8 cellular contexts compared by ENCODE assay signal in the genomic region with DNA sequence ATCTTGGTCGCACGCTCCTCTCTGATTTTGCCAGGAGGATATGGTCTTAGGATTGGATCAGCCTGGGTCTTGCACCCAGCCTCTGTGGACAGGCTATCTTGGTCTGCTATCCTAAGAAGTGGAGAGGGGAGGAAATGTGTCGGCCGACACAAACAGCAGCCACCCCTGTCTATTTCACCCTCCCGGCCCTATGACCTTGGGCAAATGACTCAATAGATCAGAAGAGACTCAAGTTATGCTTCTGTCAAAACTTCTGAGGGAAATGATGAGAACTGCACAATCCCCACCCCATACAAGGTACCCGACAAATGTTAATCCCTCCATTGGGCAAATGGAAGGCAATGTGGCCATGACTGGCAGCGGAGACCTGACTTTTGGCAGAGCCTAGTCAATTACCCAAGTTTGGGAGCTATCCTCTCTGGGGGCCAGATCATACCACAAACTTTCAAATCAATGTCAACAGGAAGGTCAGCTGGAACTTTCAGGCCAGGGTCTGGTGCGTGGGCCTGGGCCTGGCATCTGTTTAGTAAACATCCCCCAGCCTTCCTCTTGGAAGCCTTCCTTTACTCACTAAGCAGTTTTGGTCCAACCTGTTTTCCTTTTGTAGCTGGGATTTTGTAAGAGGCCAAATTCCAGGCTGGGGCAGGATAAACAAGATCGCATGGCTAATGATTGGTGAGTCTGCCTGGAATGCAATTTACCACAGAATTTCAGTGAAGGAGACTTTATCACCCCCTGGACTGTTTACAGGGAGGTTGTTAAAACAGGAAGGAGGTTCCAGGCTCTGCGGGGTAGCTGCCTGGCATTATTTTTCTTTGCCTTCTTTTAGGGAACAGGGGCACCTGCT.
DNase-seq lines count a peak whose midpoint lies in the region; ATAC-seq and TF ChIP-seq lines count a peak whose summit lies in the region.

No MANE protein-coding gene starts in this region.

- POLR2A ChIA-PET in Panc1 (lab: Charles Lee): no interaction called here

- H3K4me1 Mint-ChIP-seq in immature natural killer cell: peaks cover 5% of the 10 kb centered on the region in 2 donors

- H3K9me3 ChIP-seq in Panc1 (ENCODE audit: control insufficient read depth, insufficient read depth, low read depth, low read length): peaks cover 4% of the 10 kb centered on the region; the same call in 1 of the 2 replicates

- no peaks in the 10 kb centered on the region for H3K36me3 Mint-ChIP-seq in immature natural killer cell

- CTCF ChIA-PET in Panc1 (lab: Charles Lee): no interaction called here

- H3K27me3 ChIP-seq in Panc1 (ENCODE audit: control insufficient read depth, insufficient read depth, low read length): no peaks in the 10 kb centered on the region

- ATAC-seq in Panc1 (peak; percentile 29; the same call in 1 of the 2 replicates), esophagus mucosa (peak; percentile 59)

- in situ Hi-C loops in Caki2 (cut with HindIII; ENCODE audit: low pct_unique_long_range_greater_than_20kb, low sequenced_read_pairs) (no loop called here), Panc1 (cut with HindIII; ENCODE audit: low pct_unique_long_range_greater_than_20kb, low sequenced_read_pairs) (no loop called here)

- no peak overlapping the region for H3K27ac Mint-ChIP-seq in immature natural killer cell

- no peaks in the 10 kb centered on the region; the same call in 1 of the 2 replicates for H3K4me1 ChIP-seq in Panc1 (ENCODE audit: control insufficient read depth, insufficient read depth, low read length)

- intact Hi-C loops in Panc1 (cut with micrococcal nuclease; ENCODE audit: unreplicated experiment): no loop called here

- H3K4me3 Mint-ChIP-seq in immature natural killer cell: no peak overlapping the region

- H3K9me3 Mint-ChIP-seq in immature natural killer cell: peaks cover 0 to 1% (median 0%) of the 10 kb centered on the region in 6 donors

- no peaks in the 10 kb centered on the region for H3K36me3 ChIP-seq in Panc1 (ENCODE audit: control insufficient read depth, insufficient read depth, low read length)

- peak; percentile 80 for DNase-seq in Caki2 (ENCODE audit: low read depth)
- peak; percentile 68 for DNase-seq in Panc1 (ENCODE audit: low read depth, low spot score)
- DNase-seq in non-pigmented ciliary epithelial cell (ENCODE audit: low read depth): peak; percentile 63
- no peak for DNase-seq in immature natural killer cell
- no peak for DNase-seq in NCI-H146 (lab: John Stamatoyannopoulos, UW)
- no peak for DNase-seq in activated CD4-positive, alpha-beta T cell treated with anti-CD3 and anti-CD28 coated beads for 1 hour
- DNase-seq in NCI-H524 treated with DMSO at 0.1 percent for 48 hours (lab: John Stamatoyannopoulos, UW): no peak

- H3K27ac ChIP-seq in Panc1 (ENCODE audit: low read length): no peak overlapping the region

- TF ChIP-seq CTCF in Panc1 (IDR thresholded peaks at IDR 0.05): no peak

- no peak overlapping the region for H3K4me3 ChIP-seq in Panc1 (ENCODE audit: low read depth in 2 of 2, low read length in 2 of 2)

- no TSS peak for BruUV-seq in Panc1 (replicated peaks; lab: Mats Ljungman, UMichigan)

- H3K27me3 Mint-ChIP-seq in immature natural killer cell (ENCODE audit: low read depth in 3 of 3): peaks cover 0 to 9% (median 1%) of the 10 kb centered on the region in 3 donors

Comparison
In these comparisons a context has a peak if more than half of its experiments do, and no peak if none do; other contexts are left out.
1. DNase-seq: peak in Caki2 (single experiment), Panc1 (single experiment) and non-pigmented ciliary epithelial cell (single experiment); none in immature natural killer cell (0 of 3), NCI-H146 (single experiment), activated CD4-positive, alpha-beta T cell treated with anti-CD3 and anti-CD28 coated beads for 1 hour (single experiment) and NCI-H524 treated with DMSO at 0.1 percent for 48 hours (single experiment).